Comparison of ENCODE assay signal across 8 cellular contexts in the genomic region with DNA sequence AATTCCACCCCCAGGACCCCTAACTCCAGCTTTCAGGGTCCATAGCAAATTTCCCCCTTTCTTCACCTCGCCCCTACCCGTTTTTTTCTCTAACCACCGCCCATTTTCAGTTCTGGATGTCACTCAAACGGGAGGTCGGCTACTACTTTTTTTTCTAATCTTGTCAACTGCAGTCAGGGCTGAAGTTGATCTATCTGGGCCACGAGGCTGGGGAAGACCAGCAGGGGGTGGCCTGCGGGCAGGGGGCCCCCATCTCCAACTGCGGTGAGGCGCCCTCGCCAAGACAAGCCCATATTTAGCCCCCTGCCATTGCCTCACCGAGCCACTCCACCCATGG. TPM values are rescaled to one million over a fixed set of nuclear protein-coding genes. Genes with fewer than 3 reads are reported as not detected.
DNase-seq lines count a peak whose midpoint lies in the region; ATAC-seq and TF ChIP-seq lines count a peak whose summit lies in the region.

No MANE protein-coding gene starts in this region.

- H3K9me3 ChIP-seq in lower lobe of right lung, result no peaks in the 10 kb centered on the region

- POLR2A ChIA-PET in BJ (lab: Charles Lee), result no interaction called here

- no peaks in the 10 kb centered on the region for H3K36me3 ChIP-seq in BJ (ENCODE audit: control insufficient read depth, insufficient read depth, low read length)
- H3K36me3 ChIP-seq in lower lobe of right lung, result no peaks in the 10 kb centered on the region

- CTCF ChIA-PET in BJ (lab: Yijun Ruan, JAX), result interaction anchor here (0.8 to 4.9 kb wide), 10 partner anchors 10 to 328 kb away, joined by 3 to 35 read pairs (median 3); no protein-coding TSS in a partner anchor

- H3K4me3 ChIP-seq in BJ (ENCODE audit: low read depth, low read length) (peak overlapping the region; percentile 90), lower lobe of right lung (peak overlapping the region; percentile 88)

- H3K27me3 ChIP-seq in BJ (ENCODE audit: control insufficient read depth, insufficient read depth, low read length) (no peaks in the 10 kb centered on the region), lower lobe of right lung (ENCODE audit: low read depth) (no peaks in the 10 kb centered on the region)

- ATAC-seq in GM19328 (IDR thresholded peaks at IDR 0.05; ENCODE audit: unreplicated experiment) (peak; percentile 22), HG03342 (IDR thresholded peaks at IDR 0.05; ENCODE audit: unreplicated experiment) (peak; percentile 27), lower lobe of right lung (no peak)

- H3K27ac ChIP-seq in angular gyrus (ENCODE audit: low read depth, low read length) (peak overlapping the region; percentile 13), lower lobe of right lung (peak overlapping the region; percentile 90)

- TF ChIP-seq CTCF in BJ (IDR thresholded peaks at IDR 0.05; ENCODE audit: insufficient read depth, low read depth, low read length) (no peak), lower lobe of right lung (IDR thresholded peaks at IDR 0.05) (no peak)

- intact Hi-C loops in lower lobe of right lung (cut with DNase I) (no loop called here), posterior vena cava (cut with DNase I) (loop anchor here (5.0 to 10.0 kb wide), 4 partner anchors 187 to 557 kb away; no protein-coding TSS in a partner anchor)

- DNase-seq in BJ (ENCODE audit: low read depth) (no peak), lower lobe of right lung (no peak), posterior vena cava (ENCODE audit: low spot score) (no peak), putamen (ENCODE audit: low spot score) (no peak), NCI-H2171 (lab: John Stamatoyannopoulos, UW) (no peak)

- peaks cover 8% of the 10 kb centered on the region for H3K4me1 ChIP-seq in lower lobe of right lung

RNA-seq across cellular contexts. Expression of a gene that starts 0.7 kb away (rescaled TPM):
- polyA plus RNA-seq in BJ (2011; rRNA removed), result 43.9 and 69.0 TPM in 2 replicates
- 30.1 and 32.9 TPM in 2 replicates for polyA minus RNA-seq in BJ (2011; rRNA and poly(A)+ RNA removed)
- total RNA-seq in lower lobe of right lung (68.7 TPM), posterior vena cava (100 to 1,000 TPM; 206 to 213 TPM)

RNA-seq across cellular contexts. Expression of a gene that starts 53.2 kb away (rescaled TPM):
- polyA plus RNA-seq in BJ (2011; rRNA removed), result 14.4 and 26.7 TPM in 2 replicates
- polyA minus RNA-seq in BJ (2011; rRNA and poly(A)+ RNA removed), result 11.2 and 12.2 TPM in 2 replicates
- 28.6 TPM for total RNA-seq in lower lobe of right lung
- 10 to 100 TPM; 47.7 to 54.4 TPM for total RNA-seq in posterior vena cava

Comparison
In these comparisons a context has a peak if more than half of its experiments do, and no peak if none do; other contexts are left out.
1. ATAC-seq: peak in GM19328 (single experiment) and HG03342 (single experiment); none in lower lobe of right lung (0 of 2).